ENCODE assay signal across 8 cellular contexts in genomic region chr2:166375736-166376487, GRCh38. TPM values are rescaled to one million over a fixed set of nuclear protein-coding genes. Genes with fewer than 3 reads are reported as not detected.
A peak's percentile ranks its signal among the peaks of the same experiment; 100 is the strongest.
DNase-seq lines count a peak whose midpoint lies in the region; ATAC-seq, FAIRE-seq and TF ChIP-seq lines count a peak whose summit lies in the region.

SCN9A (minus strand) TSS chr2:166375944; CDS start chr2:166311756, 64,188 bp downstream.

- intact Hi-C loops in left lung (cut with DNase I) = no loop called here

- H3K4me2 ChIP-seq in MM.1S (ENCODE audit: low read depth, low read length) = peak within 1 kb of the TSS; percentile 84

- H3F3A ChIP-seq in MM.1S (ENCODE audit: insufficient read depth, low read length) = peaks cover 18% of the 10 kb centered on the region

- TF ChIP-seq CTCF in D721Med (IDR thresholded peaks at IDR 0.05; ENCODE audit: insufficient read depth, missing control alignments) = no peak
- peak; percentile 17; the same call in 1 of the 2 replicates for TF ChIP-seq CTCF in MM.1S (IDR thresholded peaks at IDR 0.05; ENCODE audit: low read length)
- TF ChIP-seq CTCF in left lung (IDR thresholded peaks at IDR 0.05) = no peak

- H3K4me3 ChIP-seq in MM.1S (ENCODE audit: low read length) = peak within 1 kb of the TSS; percentile 81
- peak within 1 kb of the TSS; percentile 68 to 75 for H3K4me3 ChIP-seq in duodenal mucosa (ENCODE audit: low read depth in 1 of 2, low read length in 2 of 2)
- peak within 1 kb of the TSS; percentile 57 to 74 for H3K4me3 ChIP-seq in left lung

- peak; percentile 73 for ATAC-seq in GM21717 (IDR thresholded peaks at IDR 0.05; ENCODE audit: unreplicated experiment)
- peak; percentile 97 for ATAC-seq in left lung
- no peak for ATAC-seq in HG02763 (IDR thresholded peaks at IDR 0.05; ENCODE audit: unreplicated experiment)

- peak within 1 kb of the TSS; percentile 89 for H2AFZ ChIP-seq in MM.1S (ENCODE audit: low read length)

- no peak for FAIRE-seq in D721Med (lab: Jason Lieb, UNC)

- DNase-seq in D721Med (ENCODE audit: insufficient read length, low spot score) (peak; percentile 25), MM.1S (peak; percentile 86), SKM-1 treated with dmso at 0.1 percent for 144 hours (lab: John Stamatoyannopoulos, UW; ENCODE audit: unreplicated experiment) (peak; percentile 59), left lung (peak; percentile 88 to 95)
- DNase-seq in stimulated activated CD8-positive, alpha-beta memory T cell treated with anti-CD3 and anti-CD28 coated beads, Interleukin-15, amount 100 ng/mL, for 48 hours (ENCODE audit: low read depth in 2 of 2) = peak; percentile 11 to 16

- H3K27me3 ChIP-seq in MM.1S (replicated peaks; ENCODE audit: insufficient read depth, low read length) = no peaks in the 10 kb centered on the region
- peaks cover 0 to 4% of the 10 kb centered on the region in 2 donors for H3K27me3 ChIP-seq in duodenal mucosa (ENCODE audit: control insufficient read depth in 1 of 2, insufficient read depth in 2 of 2, low read length in 2 of 2)
- peaks cover 0 to 18% of the 10 kb centered on the region in 2 donors for H3K27me3 ChIP-seq in left lung

- H3K4me1 ChIP-seq in MM.1S (ENCODE audit: low read length) (peaks cover 13% of the 10 kb centered on the region), duodenal mucosa (ENCODE audit: control insufficient read depth in 1 of 2, insufficient read depth in 2 of 2, low read length in 2 of 2) (peaks cover 10 to 11% of the 10 kb centered on the region in 2 donors), left lung (peaks cover 0 to 11% of the 10 kb centered on the region in 2 donors)

- H3K27ac ChIP-seq in MM.1S (ENCODE audit: low read length) (peak within 1 kb of the TSS; percentile 93), duodenal mucosa (ENCODE audit: low read depth, low read length) (no peak within 1 kb of the TSS), left lung (peak within 1 kb of the TSS; percentile 56 to 65)

- H3K9me3 ChIP-seq in MM.1S (replicated peaks; ENCODE audit: insufficient read depth, low read length) (no peaks in the 10 kb centered on the region), duodenal mucosa (ENCODE audit: control insufficient read depth in 1 of 2, low read length in 2 of 2) (no peaks in the 10 kb centered on the region), left lung (no peaks in the 10 kb centered on the region)

- H3K36me3 ChIP-seq in MM.1S (replicated peaks; ENCODE audit: insufficient read depth, low read length) (no peaks in the 10 kb centered on the region), duodenal mucosa (ENCODE audit: control insufficient read depth in 1 of 2, insufficient read depth in 2 of 2, low read length in 2 of 2) (no peaks in the 10 kb centered on the region), left lung (no peaks in the 10 kb centered on the region)

- H3K9me2 ChIP-seq in MM.1S (replicated peaks; ENCODE audit: insufficient read depth, low read length) = no peaks in the 10 kb centered on the region

- H3K9ac ChIP-seq in MM.1S (ENCODE audit: low read length) (peak within 1 kb of the TSS; percentile 65), duodenal mucosa (ENCODE audit: low read depth in 1 of 2, low read length in 2 of 2) (no peak within 1 kb of the TSS)

- H3K79me2 ChIP-seq in MM.1S (ENCODE audit: low read length) = peaks cover 23% of the 10 kb centered on the region

- H4K20me1 ChIP-seq in MM.1S (ENCODE audit: insufficient read depth, low read length) = no peaks in the 10 kb centered on the region

RNA-seq across cellular contexts. Expression of gene SCN9A, which starts in this region (rescaled TPM):
- total RNA-seq in left lung = 10 to 100 TPM; 11.8 to 15.6 TPM

Comparison
In these comparisons a context has a peak if more than half of its experiments do, and no peak if none do; other contexts are left out.
1. DNase-seq: peak in every context shown above with its lines; median percentile 92 in left lung; 86 in MM.1S; 59 in SKM-1 treated with dmso at 0.1 percent for 144 hours; 25 in D721Med; 14 in stimulated activated CD8-positive, alpha-beta memory T cell treated with anti-CD3 and anti-CD28 coated beads, Interleukin-15, amount 100 ng/mL, for 48 hours.